In the genomic region with DNA sequence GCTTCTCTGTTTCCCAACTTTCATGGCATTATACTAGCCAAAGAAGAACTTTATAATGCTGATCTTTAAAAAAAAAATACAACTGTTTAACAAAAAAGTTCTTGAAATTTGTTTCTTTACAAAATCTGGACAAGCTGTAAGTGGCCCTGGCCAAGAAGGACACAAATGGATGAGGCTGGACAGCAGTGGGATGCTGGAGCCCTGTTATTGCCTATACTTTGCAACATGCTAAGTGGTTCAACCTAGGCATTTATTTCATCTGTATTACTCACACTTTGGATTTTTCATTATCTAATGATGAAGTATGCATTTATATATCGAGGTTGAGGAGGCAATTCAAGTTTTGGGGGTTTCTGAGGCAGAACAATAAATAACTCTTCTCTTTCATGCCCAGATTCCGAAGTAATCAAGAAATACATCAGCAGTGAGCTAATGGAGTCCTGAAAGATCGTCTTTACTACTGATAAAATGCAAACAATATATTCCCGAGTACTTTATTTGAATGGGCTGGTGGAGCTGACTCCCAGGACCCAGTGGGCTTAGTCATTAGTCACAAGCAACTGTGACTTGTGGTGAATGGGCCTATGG, we compare ENCODE assay signal across 19 cellular contexts.
"Had no signal": no experiment of that assay in that cellular context is flagged by ENCODE, and none has a peak within 500 bp of the region (broad histone marks: within the 10 kb centered on the region; RNA-seq: fewer than 3 reads in every experiment).

No MANE protein-coding gene starts in this region.

- DNase-seq: activated CD4-positive, alpha-beta T cell treated with anti-CD3 and anti-CD28 coated beads for 48 hours; activated CD4-positive, alpha-beta T cell treated with anti-CD3 and anti-CD28 coated beads, Interleukin-2, amount 50 U/mL, for 4 hours; activated CD4-positive, CD25-positive, alpha-beta regulatory T cell treated with anti-CD3 and anti-CD28 coated beads, Interleukin-2, amount 50 U/mL, for 72 hours; activated CD8-positive, alpha-beta memory T cell treated with anti-CD3 and anti-CD28 coated beads, Interleukin-2, amount 50 U/mL, for 48 hours; activated CD8-positive, alpha-beta T cell treated with anti-CD3 and anti-CD28 coated beads, Interleukin-2, amount 10 ng/mL, durations not matched to agents 7 days and 5 days; activated T-cell treated with anti-CD3 and anti-CD28 coated beads, Interleukin-2, amount 50 U/mL, for 1 hour; amygdala; cerebellar nuclear complex; Kasumi-1; NCI-H1105 treated with DMSO at 0.1 percent for 48 hours; NCI-H1436 treated with DMSO at 0.1 percent for 48 hours; NCI-H187; NCI-H446; NCI-H524; SHP77 had no signal

- ATAC-seq: activated CD8-positive, alpha-beta T cell treated with anti-CD3 and anti-CD28 coated beads, Interleukin-2, amount 10 ng/mL, durations not matched to agents 7 days and 5 days; activated naive CD4-positive, alpha-beta T cell treated with anti-CD3 and anti-CD28 coated beads, Interleukin-2, amount 50 U/mL, for 72 hours; K562 had no signal

- FAIRE-seq: K562, RCC 7860 had no signal

- H3K4me3 ChIP-seq: K562 had no signal

- H3K4me3 Mint-ChIP-seq: activated CD8-positive, alpha-beta T cell treated with anti-CD3 and anti-CD28 coated beads, Interleukin-2, amount 10 ng/mL, durations not matched to agents 7 days and 5 days; T-helper 1 cell treated with Interleukin-12 subunit alpha and Interleukin-12 subunit beta and Interleukin-4 antibody, amounts not matched to agents 30 μg/mL and 1 μg/mL, for 36 hours had no signal

- H3K27ac Mint-ChIP-seq: activated CD8-positive, alpha-beta T cell treated with anti-CD3 and anti-CD28 coated beads, Interleukin-2, amount 10 ng/mL, durations not matched to agents 7 days and 5 days; activated naive CD4-positive, alpha-beta T cell treated with anti-CD3 and anti-CD28 coated beads, Interleukin-2, amount 50 U/mL, for 72 hours; T-helper 1 cell treated with Interleukin-12 subunit alpha and Interleukin-12 subunit beta and Interleukin-4 antibody, amounts not matched to agents 30 μg/mL and 1 μg/mL, for 36 hours had no signal

- H3K36me3 Mint-ChIP-seq: activated naive CD4-positive, alpha-beta T cell treated with anti-CD3 and anti-CD28 coated beads, Interleukin-2, amount 50 U/mL, for 72 hours had no signal
